ENCODE assay signal across 8 cellular contexts in genomic region chr1:92859400-92860039, GRCh38. TPM values are rescaled to one million over a fixed set of nuclear protein-coding genes. Genes with fewer than 3 reads are reported as not detected.
DNase-seq lines count a peak whose midpoint lies in the region; ATAC-seq and TF ChIP-seq lines count a peak whose summit lies in the region.
"Had no signal": no experiment of that assay in that cellular context is flagged by ENCODE, and none has a peak within 500 bp of the region (broad histone marks: within the 10 kb centered on the region; RNA-seq: fewer than 3 reads in every experiment).

No MANE protein-coding gene starts in this region.

- H3K4me3 ChIP-seq in DOHH2 (ENCODE audit: low read length) (no peak overlapping the region), OCI-LY1 (ENCODE audit: low read depth, low read length, poor library complexity, severe bottlenecking) (peak overlapping the region; percentile 28), esophagus muscularis mucosa (peak overlapping the region; percentile 15 to 39 (median 34)), gastrocnemius medialis (peak overlapping the region; percentile 26 to 46 (median 40)), neuronal stem cell (ENCODE audit: low read length in 2 of 2) (no peak overlapping the region)

- intact Hi-C loops in esophagus muscularis mucosa (cut with DNase I) (loop anchor here (1.0 to 10.0 kb wide), 3 partner anchors 101 to 215 kb away; partner anchors contain the start of genes DIPK1A and MTF2), gastrocnemius medialis (cut with DNase I; ENCODE audit: low total_unique reads) (loop anchor here (1.0 kb wide), 2 partner anchors 101 to 135 kb away; no protein-coding TSS in a partner anchor)

- H3K9me3 ChIP-seq in DOHH2 (ENCODE audit: control insufficient read depth, insufficient read depth, low read length) (no peaks in the 10 kb centered on the region), OCI-LY1 (ENCODE audit: low read length) (no peaks in the 10 kb centered on the region; the same call in 1 of the 2 replicates), esophagus muscularis mucosa (no peaks in the 10 kb centered on the region), gastrocnemius medialis (no peaks in the 10 kb centered on the region), neuronal stem cell (replicated peaks in 1 of 2; ENCODE audit: control insufficient read depth in 2 of 2, insufficient read depth in 1 of 2, low read depth in 1 of 2, low read length in 2 of 2) (no peaks in the 10 kb centered on the region)
- H3K9me3 ChIP-seq: testis had no signal

- no peak overlapping the region for H2BK12ac ChIP-seq in neuronal stem cell (ENCODE audit: low read length)

- no peak overlapping the region for H4K8ac ChIP-seq in neuronal stem cell (ENCODE audit: low read depth, low read length)

- H4K20me1 ChIP-seq in DOHH2 (ENCODE audit: control insufficient read depth, insufficient read depth, low read depth, low read length) (no peaks in the 10 kb centered on the region), OCI-LY1 (ENCODE audit: insufficient read depth, low read length) (no peaks in the 10 kb centered on the region)

- H3K18ac ChIP-seq in neuronal stem cell (ENCODE audit: low read length) = no peak overlapping the region

- H3K79me1 ChIP-seq in neuronal stem cell (ENCODE audit: low read depth, low read length) = no peaks in the 10 kb centered on the region

- WGBS in esophagus muscularis mucosa = 48% methylated on average over 7 of the region's 7 CpGs
- no CpG with 5 or more reads among the region's 7 CpGs for WGBS in neuronal stem cell (ENCODE audit: extremely low coverage in 2 of 2, insufficient read length in 2 of 2, insufficient replicate concordance in 1 of 2), 2 donors

- H3K79me2 ChIP-seq in DOHH2 (ENCODE audit: control insufficient read depth, low read length) = peaks cover 7% of the 10 kb centered on the region; the same call in 1 of the 2 replicates
- peaks cover 22% of the 10 kb centered on the region for H3K79me2 ChIP-seq in OCI-LY1 (ENCODE audit: insufficient read depth, low read length)

- H3K4me2 ChIP-seq in DOHH2 (ENCODE audit: low read length) = peak overlapping the region; percentile 38
- H3K4me2 ChIP-seq in OCI-LY1 (ENCODE audit: low read length) = peak overlapping the region; percentile 73
- no peak overlapping the region for H3K4me2 ChIP-seq in neuronal stem cell (ENCODE audit: insufficient read depth, low read length, poor library complexity, severe bottlenecking)

- no peak for TF ChIP-seq EP300 in esophagus muscularis mucosa (IDR thresholded peaks at IDR 0.05)

- H3K27ac ChIP-seq in DOHH2 (ENCODE audit: low read depth, low read length) (no peak overlapping the region; the same call in 1 of the 2 replicates), OCI-LY1 (ENCODE audit: low read depth, low read length, poor library complexity, severe bottlenecking) (peak overlapping the region; percentile 72), esophagus muscularis mucosa (replicated peaks in 1 of 4) (peak overlapping the region in 3 of 4 donors; percentile 22 to 39 (median 29)), gastrocnemius medialis (peak overlapping the region; percentile 53 to 66 (median 60)), neuronal stem cell (replicated peaks; ENCODE audit: low read length) (no peak overlapping the region)
- H3K27ac ChIP-seq: testis had no signal

- H3K9me2 ChIP-seq in DOHH2 (replicated peaks; ENCODE audit: control insufficient read depth, low read length) (no peaks in the 10 kb centered on the region), OCI-LY1 (ENCODE audit: low read depth, low read length) (no peaks in the 10 kb centered on the region)

- no peaks in the 10 kb centered on the region; the same call in none of the 2 replicates for H3K36me3 ChIP-seq in DOHH2 (ENCODE audit: control insufficient read depth, low read length)
- peaks cover 18% of the 10 kb centered on the region for H3K36me3 ChIP-seq in OCI-LY1 (ENCODE audit: insufficient read depth, low read length)
- H3K36me3 ChIP-seq in esophagus muscularis mucosa = no peaks in the 10 kb centered on the region
- no peaks in the 10 kb centered on the region for H3K36me3 ChIP-seq in gastrocnemius medialis
- H3K36me3 ChIP-seq in neuronal stem cell (replicated peaks in 1 of 2; ENCODE audit: control insufficient read depth in 2 of 2, insufficient read depth in 2 of 2, low read length in 2 of 2) = no peaks in the 10 kb centered on the region

- H2BK15ac ChIP-seq in neuronal stem cell (ENCODE audit: low read length) = no peak overlapping the region

- H3K9ac ChIP-seq in OCI-LY1 (ENCODE audit: low read length) (peak overlapping the region; percentile 28; the same call in 1 of the 2 replicates), neuronal stem cell (ENCODE audit: low read depth, low read length, poor library complexity) (no peak overlapping the region)

- H2BK5ac ChIP-seq in neuronal stem cell (ENCODE audit: low read length) = no peak overlapping the region

- no peak overlapping the region for H2BK120ac ChIP-seq in neuronal stem cell (ENCODE audit: low read depth, low read length)

- in situ Hi-C loops in gastrocnemius medialis (cut with MboI; ENCODE audit: low sequenced_read_pairs in 4 of 4) = loop anchor here in 3 of 4 donors (5.0 kb wide), 2 partner anchors 133 to 138 kb away; no protein-coding TSS in a partner anchor

- TF ChIP-seq CTCF in DOHH2 (IDR thresholded peaks at IDR 0.05; ENCODE audit: low read depth, low read length, poor library complexity, severe bottlenecking) (no peak), OCI-LY1 (IDR thresholded peaks at IDR 0.05; ENCODE audit: low read length) (no peak), esophagus muscularis mucosa (IDR thresholded peaks at IDR 0.05) (no peak), gastrocnemius medialis (IDR thresholded peaks at IDR 0.05 in 4 of 5, conservative IDR thresholded peaks at IDR 0.05 in 1 of 5) (no peak)

- TF ChIP-seq POLR2A in esophagus muscularis mucosa (IDR thresholded peaks at IDR 0.05; ENCODE audit: low read depth) = no peak
- no peak for TF ChIP-seq POLR2A in gastrocnemius medialis (IDR thresholded peaks at IDR 0.05)

- H2AFZ ChIP-seq in OCI-LY1 (ENCODE audit: low read length) (no peak overlapping the region), neuronal stem cell (ENCODE audit: low read length) (no peak overlapping the region)

- peaks cover 10% of the 10 kb centered on the region for H3F3A ChIP-seq in DOHH2 (ENCODE audit: control insufficient read depth, insufficient read depth)
- peaks cover 4% of the 10 kb centered on the region; the same call in 1 of the 2 replicates for H3F3A ChIP-seq in OCI-LY1 (ENCODE audit: insufficient read depth, low read length)

- no peak overlapping the region for H2AK5ac ChIP-seq in neuronal stem cell (ENCODE audit: low read depth, low read length)

- H3K27me3 ChIP-seq in DOHH2 (ENCODE audit: control insufficient read depth, low read length) = no peaks in the 10 kb centered on the region
- no peaks in the 10 kb centered on the region for H3K27me3 ChIP-seq in OCI-LY1 (ENCODE audit: insufficient read depth, low read length)
- no peaks in the 10 kb centered on the region for H3K27me3 ChIP-seq in esophagus muscularis mucosa
- H3K27me3 ChIP-seq in gastrocnemius medialis = no peaks in the 10 kb centered on the region
- no peaks in the 10 kb centered on the region for H3K27me3 ChIP-seq in neuronal stem cell (ENCODE audit: control insufficient read depth in 3 of 3, insufficient read depth in 3 of 3, low read depth in 1 of 3, low read length in 3 of 3)
- H3K27me3 ChIP-seq: testis had no signal

- no peak overlapping the region for H3K23ac ChIP-seq in neuronal stem cell (ENCODE audit: low read depth, low read length, poor library complexity)

- H3K4me1 ChIP-seq in DOHH2 (ENCODE audit: control insufficient read depth, low read length) (peaks cover 17% of the 10 kb centered on the region), OCI-LY1 (ENCODE audit: insufficient read depth, low read length, severe bottlenecking) (peaks cover 21% of the 10 kb centered on the region), esophagus muscularis mucosa (peaks cover 0 to 15% (median 8%) of the 10 kb centered on the region in 4 donors), gastrocnemius medialis (peaks cover 10 to 11% of the 10 kb centered on the region in 2 donors), neuronal stem cell (ENCODE audit: control insufficient read depth in 2 of 2, insufficient read depth in 1 of 2, low read depth in 1 of 2, low read length in 2 of 2) (no peaks in the 10 kb centered on the region)
- H3K4me1 ChIP-seq: testis had no signal

- ATAC-seq in gastrocnemius medialis (peak; percentile 78 to 79), HG03378 (IDR thresholded peaks at IDR 0.05; ENCODE audit: unreplicated experiment) (no peak)

- H3K14ac ChIP-seq in neuronal stem cell (ENCODE audit: low read length) = no peak overlapping the region

- H3K4ac ChIP-seq in neuronal stem cell (ENCODE audit: low read length) = no peak overlapping the region

- DNase-seq in esophagus muscularis mucosa (ENCODE audit: extremely low spot score) (no peak), gastrocnemius medialis (peak; percentile 13 to 35), NCI-H2196 (lab: John Stamatoyannopoulos, UW; ENCODE audit: unreplicated experiment) (no peak), neuronal stem cell (ENCODE audit: low spot score) (no peak)

- H4K91ac ChIP-seq in neuronal stem cell (ENCODE audit: low read depth, low read length, poor library complexity) = no peak overlapping the region

RNA-seq across cellular contexts. Expression of gene RPL5, which starts 27.7 kb away (rescaled TPM):
- total RNA-seq in esophagus muscularis mucosa (1,000 to 10,000 TPM; 1,085 to 2,182 (median 1,790) TPM), gastrocnemius medialis (100 to 1,000 TPM; 851 to 985 (median 913) TPM)
- polyA plus RNA-seq in neuronal stem cell (2013, experiment 1 of 2) = 6,288 TPM
- 6,513 TPM for polyA plus RNA-seq in neuronal stem cell (2013, experiment 2 of 2)

Comparison
In these comparisons a context has a peak if more than half of its experiments do, and no peak if none do; other contexts are left out.
1. H3K27ac ChIP-seq: peak in OCI-LY1 (single experiment), esophagus muscularis mucosa (3 of 4) and gastrocnemius medialis (4 of 4); none in DOHH2 (single experiment) and neuronal stem cell (single experiment).
2. H3K4me3 ChIP-seq: peak in OCI-LY1 (single experiment), esophagus muscularis mucosa (4 of 4) and gastrocnemius medialis (4 of 4); none in DOHH2 (single experiment) and neuronal stem cell (0 of 2).
3. DNase-seq: peak in gastrocnemius medialis (2 of 2); none in esophagus muscularis mucosa (single experiment), NCI-H2196 (single experiment) and neuronal stem cell (single experiment).